10 cellular contexts compared by ENCODE assay signal in genomic region chr5:124935060-124935459, GRCh38.
DNase-seq lines count a peak whose midpoint lies in the region; ATAC-seq lines count a peak whose summit lies in the region.
"Had no signal": no experiment of that assay in that cellular context is flagged by ENCODE, and none has a peak within 500 bp of the region (broad histone marks: within the 10 kb centered on the region; RNA-seq: fewer than 3 reads in every experiment).

No MANE protein-coding gene starts in this region.

- no peaks in the 10 kb centered on the region for H3K27me3 ChIP-seq in aorta (ENCODE audit: control insufficient read depth in 1 of 2, insufficient read depth in 2 of 2, low read length in 1 of 2)
- no peaks in the 10 kb centered on the region for H3K27me3 ChIP-seq in H7 (ENCODE audit: control insufficient read depth, insufficient read depth, low read length)

- no peak overlapping the region for H3K27ac ChIP-seq in aorta (ENCODE audit: low read depth in 1 of 2, low read length in 2 of 2)

- peak; percentile 32 for DNase-seq in germinal center (ENCODE audit: low spot score)
- DNase-seq in aorta, result no peak
- DNase-seq in stimulated activated CD4-positive, alpha-beta T cell treated with anti-CD3 and anti-CD28 coated beads, Interleukin-2, amount 100 ng/mL, for 48 hours, result no peak
- no peak for DNase-seq in DMS114 treated with DMSO at 0.1 percent for 48 hours (lab: John Stamatoyannopoulos, UW; ENCODE audit: unreplicated experiment)
- no peak for DNase-seq in H7
- DNase-seq: islet precursor cell, NCI-H1436 had no signal

- no peaks in the 10 kb centered on the region for H3K9me3 ChIP-seq in aorta (ENCODE audit: control insufficient read depth, low read length)

- 89 to 95% methylated on average over 4 of the region's 4 CpGs for WGBS in aorta, 2 donors

- no peak overlapping the region for H3K4me3 ChIP-seq in aorta (ENCODE audit: low read length in 2 of 2)
- H3K4me3 ChIP-seq in H7 (ENCODE audit: insufficient read depth, low read depth, low read length), result no peak overlapping the region

- H3K36me3 ChIP-seq in aorta (ENCODE audit: control insufficient read depth in 1 of 2, insufficient read depth in 2 of 2, low read length in 1 of 2), result no peaks in the 10 kb centered on the region
- H3K36me3 ChIP-seq in H7 (replicated peaks; ENCODE audit: control insufficient read depth, insufficient read depth, low read length), result no peaks in the 10 kb centered on the region

- peak; percentile 59 for ATAC-seq in GM18520 (IDR thresholded peaks at IDR 0.05; ENCODE audit: unreplicated experiment)
- peak; percentile 86 for ATAC-seq in GM21723 (IDR thresholded peaks at IDR 0.05; ENCODE audit: unreplicated experiment)
- ATAC-seq in HG03520 (IDR thresholded peaks at IDR 0.05; ENCODE audit: unreplicated experiment), result peak; percentile 77
- no peak for ATAC-seq in aorta (ENCODE audit: low FRiP score)

- intact Hi-C loops in aorta (cut with DNase I), result no loop called here

- H3K4me1 ChIP-seq in aorta (ENCODE audit: control insufficient read depth in 1 of 2, insufficient read depth in 2 of 2, low read length in 2 of 2), result no peaks in the 10 kb centered on the region
